Comparison of ENCODE assay signal across 10 cellular contexts in the genomic region with DNA sequence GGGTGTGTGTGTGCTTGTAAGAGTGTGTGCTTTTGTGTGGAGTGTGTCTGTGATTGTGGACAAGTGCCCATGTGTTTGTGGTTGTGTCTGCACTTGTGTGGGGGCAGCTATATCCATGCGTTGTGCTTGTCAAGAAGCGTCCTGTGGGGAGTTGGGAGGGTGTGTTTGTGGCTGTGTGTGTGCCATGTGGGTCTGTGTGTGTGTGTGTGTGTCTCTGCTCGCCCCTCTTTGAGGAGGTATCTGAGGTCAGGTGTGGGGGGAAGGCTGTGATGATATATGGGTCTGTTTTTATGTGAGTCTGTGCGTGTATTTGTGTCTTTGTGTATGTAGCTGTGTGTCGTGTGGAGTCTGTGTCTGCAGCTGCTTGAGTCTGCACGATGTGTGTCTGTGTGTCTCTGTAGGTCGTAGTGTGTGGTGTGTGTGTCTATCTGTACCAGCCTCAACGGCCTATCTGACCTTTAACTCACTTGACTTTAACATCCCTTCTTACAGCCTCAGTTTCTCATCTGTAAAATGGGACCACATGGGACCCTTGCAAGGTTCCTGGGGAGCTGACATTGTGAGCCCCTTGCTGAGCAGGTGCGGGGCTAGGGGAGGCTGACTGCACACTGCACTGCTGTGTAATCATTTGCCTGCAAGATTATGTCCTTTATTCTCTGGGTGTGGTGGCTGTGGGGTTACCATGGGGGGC. TPM values are rescaled to one million over a fixed set of nuclear protein-coding genes. Genes with fewer than 3 reads are reported as not detected.
DNase-seq lines count a peak whose midpoint lies in the region; ATAC-seq and TF ChIP-seq lines count a peak whose summit lies in the region.
"Had no signal": no experiment of that assay in that cellular context is flagged by ENCODE, and none has a peak within 500 bp of the region (broad histone marks: within the 10 kb centered on the region; RNA-seq: fewer than 3 reads in every experiment).

No MANE protein-coding gene starts in this region.

- H3K36me3 ChIP-seq in body of pancreas (replicated peaks in 1 of 2; ENCODE audit: insufficient read depth in 1 of 2, low read depth in 2 of 2), result no peaks in the 10 kb centered on the region
- H3K36me3 ChIP-seq in naive thymus-derived CD4-positive, alpha-beta T cell (ENCODE audit: control insufficient read depth in 2 of 3, insufficient read depth in 3 of 3, low read length in 3 of 3), result peaks cover 0 to 4% (median 0%) of the 10 kb centered on the region in 3 experiments
- no peaks in the 10 kb centered on the region for H3K36me3 ChIP-seq in upper lobe of left lung

- H3K9me3 ChIP-seq in body of pancreas, result no peaks in the 10 kb centered on the region
- H3K9me3 ChIP-seq in naive thymus-derived CD4-positive, alpha-beta T cell (ENCODE audit: control insufficient read depth in 2 of 3, low read length in 3 of 3), result no peaks in the 10 kb centered on the region
- no peaks in the 10 kb centered on the region for H3K9me3 ChIP-seq in upper lobe of left lung

- WGBS in body of pancreas, 2 donors, result 40 to 43% methylated on average over 9 of the region's 9 CpGs
- WGBS in upper lobe of left lung, 2 donors, result 68 to 74% methylated on average over 4 to 9 of the region's 9 CpGs

- DNase-seq in Right ventricle myocardium inferior (ENCODE audit: missing footprints) (peak; percentile 22), Right ventricle myocardium superior (no peak), body of pancreas (no peak), upper lobe of left lung (no peak), nucleus accumbens (lab: John Stamatoyannopoulos, UW) (no peak), NCI-H2196 treated with DMSO at 0.1 percent for 48 hours (lab: John Stamatoyannopoulos, UW; ENCODE audit: unreplicated experiment) (no peak)
- no peak for DNase-seq in naive thymus-derived CD4-positive, alpha-beta T cell
- DNase-seq: activated naive CD4-positive, alpha-beta T cell treated with Interleukin-2 at 50 U/mL for 16 hours; NCI-H146 had no signal

- ATAC-seq in Right ventricle myocardium inferior (no peak), Right ventricle myocardium superior (ENCODE audit: poor library complexity) (no peak), body of pancreas (no peak), upper lobe of left lung (ENCODE audit: low FRiP score in 2 of 2) (no peak), HG02588 (IDR thresholded peaks at IDR 0.05; ENCODE audit: unreplicated experiment) (no peak)
- ATAC-seq in naive thymus-derived CD4-positive, alpha-beta T cell, result no peak

- H3K27ac ChIP-seq in body of pancreas, result peak overlapping the region; percentile 92 to 99 (median 95)
- H3K27ac ChIP-seq in naive thymus-derived CD4-positive, alpha-beta T cell (ENCODE audit: low read depth, low read length), result no peak overlapping the region
- peak overlapping the region; percentile 84 to 100 (median 94) for H3K27ac ChIP-seq in upper lobe of left lung

- peaks cover 26 to 44% (median 37%) of the 10 kb centered on the region in 7 donors for H3K4me1 Mint-ChIP-seq in naive thymus-derived CD4-positive, alpha-beta T cell

- H3K27me3 Mint-ChIP-seq in naive thymus-derived CD4-positive, alpha-beta T cell, result peaks cover 0 to 57% (median 0%) of the 10 kb centered on the region in 5 donors

- H3K4me3 ChIP-seq in body of pancreas (no peak overlapping the region), upper lobe of left lung (no peak overlapping the region)
- no peak overlapping the region for H3K4me3 ChIP-seq in naive thymus-derived CD4-positive, alpha-beta T cell (ENCODE audit: low read length)

- H3K27me3 ChIP-seq in body of pancreas, result no peaks in the 10 kb centered on the region
- H3K27me3 ChIP-seq in naive thymus-derived CD4-positive, alpha-beta T cell (ENCODE audit: control insufficient read depth in 2 of 2, insufficient read depth in 2 of 2, low read length in 2 of 2), result no peaks in the 10 kb centered on the region
- no peaks in the 10 kb centered on the region for H3K27me3 ChIP-seq in upper lobe of left lung

- POLR2A ChIA-PET in naive thymus-derived CD4-positive, alpha-beta T cell (lab: Charles Lee), result interaction anchor here (0.6 to 1.0 kb wide), 5 partner anchors 16 to 415 kb away, joined by 3 read pairs; no protein-coding TSS in a partner anchor

- H3K27ac Mint-ChIP-seq in naive thymus-derived CD4-positive, alpha-beta T cell, result peak overlapping the region; percentile 10 to 91 (median 38)

- H3K9me3 Mint-ChIP-seq in naive thymus-derived CD4-positive, alpha-beta T cell, result peaks cover 0 to 2% (median 0%) of the 10 kb centered on the region in 11 donors

- CTCF ChIA-PET in naive thymus-derived CD4-positive, alpha-beta T cell (lab: Charles Lee), result no interaction called here

- no peak for TF ChIP-seq CTCF in body of pancreas (IDR thresholded peaks at IDR 0.05)
- TF ChIP-seq CTCF in upper lobe of left lung (IDR thresholded peaks at IDR 0.05), result no peak

- TF ChIP-seq POLR2A in body of pancreas (IDR thresholded peaks at IDR 0.05) (no peak), upper lobe of left lung (IDR thresholded peaks at IDR 0.05) (no peak)

- H3K4me3 Mint-ChIP-seq in naive thymus-derived CD4-positive, alpha-beta T cell, result peak overlapping the region; percentile 2 to 97 (median 81)

- H3K36me3 Mint-ChIP-seq in naive thymus-derived CD4-positive, alpha-beta T cell, result no peaks in the 10 kb centered on the region

- peaks cover 58% of the 10 kb centered on the region for H3K4me1 ChIP-seq in body of pancreas
- peaks cover 16 to 17% of the 10 kb centered on the region in 2 donors for H3K4me1 ChIP-seq in naive thymus-derived CD4-positive, alpha-beta T cell (ENCODE audit: control insufficient read depth in 2 of 2, insufficient read depth in 2 of 2, low read length in 2 of 2)
- peaks cover 30 to 52% (median 42%) of the 10 kb centered on the region in 4 donors for H3K4me1 ChIP-seq in upper lobe of left lung

- intact Hi-C loops in Right ventricle myocardium inferior (cut with DNase I) (loop anchor here (5.0 kb wide), 1 partner anchor 35 kb away; no protein-coding TSS in a partner anchor), Right ventricle myocardium superior (cut with DNase I) (loop anchor here (10.0 kb wide), 1 partner anchor 62 kb away; no protein-coding TSS in a partner anchor), body of pancreas (cut with DNase I) (no loop called here)
- intact Hi-C loops in naive thymus-derived CD4-positive, alpha-beta T cell (cut with micrococcal nuclease), result no loop called here

- no peak for TF ChIP-seq EP300 in upper lobe of left lung (IDR thresholded peaks at IDR 0.05)

RNA-seq across cellular contexts. Expression of gene NFIC, which starts 4.0 kb away (rescaled TPM):
- total RNA-seq in Right ventricle myocardium inferior (164 TPM), Right ventricle myocardium superior (153 TPM), body of pancreas (100 to 1,000 TPM; 178 to 186 TPM), upper lobe of left lung (100 to 1,000 TPM in 5 of 6 donors, 10 to 100 TPM in 1; 96.1 to 175 (median 154) TPM)
- total RNA-seq in naive thymus-derived CD4-positive, alpha-beta T cell, result 10 to 100 TPM; 15.0 to 35.2 (median 33.1) TPM
- 10 to 100 TPM; 12.2 to 24.6 TPM for polyA plus RNA-seq in naive thymus-derived CD4-positive, alpha-beta T cell

Comparison
In these comparisons a context has a peak if more than half of its experiments do, and no peak if none do; other contexts are left out.
1. intact Hi-C loops: an anchor here in Right ventricle myocardium inferior (5.0 kb wide) and Right ventricle myocardium superior (10.0 kb wide); none called in body of pancreas and naive thymus-derived CD4-positive, alpha-beta T cell.